24 cellular contexts compared by ENCODE assay signal in genomic region chr1:14254184-14254583, GRCh38.
DNase-seq lines count a peak whose midpoint lies in the region; ATAC-seq and TF ChIP-seq lines count a peak whose summit lies in the region.
"Had no signal": no experiment of that assay in that cellular context is flagged by ENCODE, and none has a peak within 500 bp of the region (broad histone marks: within the 10 kb centered on the region; RNA-seq: fewer than 3 reads in every experiment).

No MANE protein-coding gene starts in this region.

- CTCF ChIA-PET in activated B cell treated with CpG ODN at 0.5 μM for 24 hours (lab: Charles Lee) = no interaction called here

- H3K27ac Mint-ChIP-seq in activated B cell treated with CpG ODN at 0.5 μM for 24 hours = no peak overlapping the region
- H3K27ac Mint-ChIP-seq in memory B cell = no peak overlapping the region
- H3K27ac Mint-ChIP-seq in stimulated activated effector memory CD8-positive, alpha-beta T cell treated with anti-CD3 and anti-CD28 coated beads, Interleukin-12 subunit alpha, Interleukin-12 subunit beta, amount 100 ng/mL, for 72 hours = no peak overlapping the region
- no peak overlapping the region for H3K27ac Mint-ChIP-seq in CD14-positive monocyte
- H3K27ac Mint-ChIP-seq: activated CD8-positive, alpha-beta T cell treated with anti-CD3 and anti-CD28 coated beads, Interleukin-2, amount 10 ng/mL, durations not matched to agents 7 days and 5 days; activated T-cell treated with anti-CD3 and anti-CD28 coated beads, Interleukin-2, amount 50 U/mL, for 24 hours; CD8-positive, alpha-beta T cell; mesothelial cell of epicardium; natural killer cell treated with Interleukin-12 subunit alpha and Interleukin-12 subunit beta and Interleukin-15 and Interleukin-18, amount 100 ng/mL, for 72 hours had no signal

- DNase-seq in activated B cell treated with CpG ODN at 0.5 μM for 24 hours (no peak), memory B cell (ENCODE audit: low spot score in 2 of 2) (peak in 1 of 2 donors; percentile 22), EL (no peak), CD14-positive monocyte (ENCODE audit: low spot score) (no peak), activated gamma-delta T cell treated with Interleukin-2 at 50 U/mL for 16 hours (no peak)
- DNase-seq in stimulated activated effector memory CD8-positive, alpha-beta T cell treated with anti-CD3 and anti-CD28 coated beads, Interleukin-12 subunit alpha, Interleukin-12 subunit beta, amount 100 ng/mL, for 72 hours (ENCODE audit: low spot score in 2 of 2) = no peak
- DNase-seq: activated CD4-positive, CD25-positive, alpha-beta regulatory T cell treated with anti-CD3 and anti-CD28 coated beads, Interleukin-2, amount 50 U/mL, for 72 hours; activated CD8-positive, alpha-beta T cell treated with anti-CD3 and anti-CD28 coated beads, Interleukin-2, amount 10 ng/mL, durations not matched to agents 7 days and 5 days; activated naive CD4-positive, alpha-beta T cell treated with anti-CD3 and anti-CD28 coated beads, Interleukin-2, amount 50 U/mL, for 16 hours; activated T-cell treated with anti-CD3 and anti-CD28 coated beads, Interleukin-2, amount 50 U/mL, for 24 hours; CD8-positive, alpha-beta T cell; cerebellar nuclear complex; effector memory CD4-positive, alpha-beta T cell; NCI-H1092 treated with DMSO at 0.1 percent for 48 hours; NCI-H69; stimulated activated naive CD4-positive, alpha-beta T cell had no signal

- ATAC-seq in HG02678 (IDR thresholded peaks at IDR 0.05; ENCODE audit: unreplicated experiment) (peak; percentile 61), activated B cell treated with CpG ODN at 0.5 μM for 24 hours (ENCODE audit: low read depth) (peak; percentile 79), memory B cell (ENCODE audit: low read depth) (peak; percentile 87)
- ATAC-seq in stimulated activated effector memory CD8-positive, alpha-beta T cell treated with anti-CD3 and anti-CD28 coated beads, Interleukin-12 subunit alpha, Interleukin-12 subunit beta, amount 100 ng/mL, for 72 hours = no peak
- ATAC-seq: activated CD8-positive, alpha-beta T cell treated with anti-CD3 and anti-CD28 coated beads, Interleukin-2, amount 10 ng/mL, durations not matched to agents 7 days and 5 days; CD8-positive, alpha-beta T cell; K562; left lobe of liver; natural killer cell treated with Interleukin-12 subunit alpha and Interleukin-12 subunit beta and Interleukin-15 and Interleukin-18, amount 100 ng/mL, for 72 hours had no signal

- peaks cover 39% of the 10 kb centered on the region for H3K4me1 ChIP-seq in BLaER1

- intact Hi-C loops in activated B cell treated with CpG ODN at 0.5 μM for 24 hours (cut with micrococcal nuclease) (no loop called here), CD14-positive monocyte (cut with micrococcal nuclease) (no loop called here)

- no peaks in the 10 kb centered on the region for H3K36me3 ChIP-seq in BLaER1
- H3K36me3 ChIP-seq: esophagus muscularis mucosa, tibial nerve had no signal

- no peak for TF ChIP-seq CTCF in activated B cell treated with CpG ODN at 0.5 μM for 24 hours (IDR thresholded peaks at IDR 0.05)
- no peak for TF ChIP-seq CTCF in CD14-positive monocyte (IDR thresholded peaks at IDR 0.05)

- peaks cover 6% of the 10 kb centered on the region for H3K27me3 Mint-ChIP-seq in activated B cell treated with CpG ODN at 0.5 μM for 24 hours
- H3K27me3 Mint-ChIP-seq in memory B cell = peaks cover 7% of the 10 kb centered on the region
- peaks cover 0 to 3% (median 2%) of the 10 kb centered on the region in 3 donors for H3K27me3 Mint-ChIP-seq in CD14-positive monocyte (ENCODE audit: low read depth in 3 of 3)
- H3K27me3 Mint-ChIP-seq: activated T-cell treated with anti-CD3 and anti-CD28 coated beads, Interleukin-2, amount 50 U/mL, for 24 hours had no signal

- no peak overlapping the region for H3K27ac ChIP-seq in BLaER1
- H3K27ac ChIP-seq: tibial nerve had no signal

- H3K4me1 Mint-ChIP-seq in activated B cell treated with CpG ODN at 0.5 μM for 24 hours (peaks cover 24% of the 10 kb centered on the region), memory B cell (peaks cover 2% of the 10 kb centered on the region), CD14-positive monocyte (no peaks in the 10 kb centered on the region)
- no peaks in the 10 kb centered on the region for H3K4me1 Mint-ChIP-seq in stimulated activated effector memory CD8-positive, alpha-beta T cell treated with anti-CD3 and anti-CD28 coated beads, Interleukin-12 subunit alpha, Interleukin-12 subunit beta, amount 100 ng/mL, for 72 hours
- H3K4me1 Mint-ChIP-seq: mesothelial cell of epicardium had no signal

- peak overlapping the region; percentile 54 for H3K4me2 ChIP-seq in BLaER1

- H3K9me3 Mint-ChIP-seq in activated B cell treated with CpG ODN at 0.5 μM for 24 hours (no peaks in the 10 kb centered on the region), memory B cell (peaks cover 2% of the 10 kb centered on the region), CD14-positive monocyte (peaks cover 0 to 2% (median 0%) of the 10 kb centered on the region in 7 donors)
- H3K9me3 Mint-ChIP-seq in stimulated activated effector memory CD8-positive, alpha-beta T cell treated with anti-CD3 and anti-CD28 coated beads, Interleukin-12 subunit alpha, Interleukin-12 subunit beta, amount 100 ng/mL, for 72 hours = peaks cover 4% of the 10 kb centered on the region
- H3K9me3 Mint-ChIP-seq: CD8-positive, alpha-beta T cell; mesothelial cell of epicardium; natural killer cell treated with Interleukin-12 subunit alpha and Interleukin-12 subunit beta and Interleukin-15 and Interleukin-18, amount 100 ng/mL, for 72 hours had no signal

- H3K9me3 ChIP-seq in BLaER1 = peaks cover 7% of the 10 kb centered on the region; the same call in 1 of the 2 replicates
- H3K9me3 ChIP-seq: esophagus muscularis mucosa had no signal

- H3K9ac ChIP-seq in BLaER1 = no peak overlapping the region

- no peaks in the 10 kb centered on the region for H4K20me1 ChIP-seq in BLaER1

- POLR2A ChIA-PET in activated B cell treated with CpG ODN at 0.5 μM for 24 hours (lab: Charles Lee) = no interaction called here

- no peak overlapping the region for H3K4me3 ChIP-seq in BLaER1
- H3K4me3 ChIP-seq: esophagus muscularis mucosa, K562, tibial nerve had no signal

- H3K36me3 Mint-ChIP-seq in activated B cell treated with CpG ODN at 0.5 μM for 24 hours (ENCODE audit: low read depth) = no peaks in the 10 kb centered on the region
- H3K36me3 Mint-ChIP-seq in memory B cell = no peaks in the 10 kb centered on the region
- no peaks in the 10 kb centered on the region for H3K36me3 Mint-ChIP-seq in stimulated activated effector memory CD8-positive, alpha-beta T cell treated with anti-CD3 and anti-CD28 coated beads, Interleukin-12 subunit alpha, Interleukin-12 subunit beta, amount 100 ng/mL, for 72 hours
- no peaks in the 10 kb centered on the region for H3K36me3 Mint-ChIP-seq in CD14-positive monocyte
- H3K36me3 Mint-ChIP-seq: CD8-positive, alpha-beta T cell; mesothelial cell of epicardium; natural killer cell treated with Interleukin-12 subunit alpha and Interleukin-12 subunit beta and Interleukin-15 and Interleukin-18, amount 100 ng/mL, for 72 hours had no signal

- H3K4me3 Mint-ChIP-seq in activated B cell treated with CpG ODN at 0.5 μM for 24 hours (no peak overlapping the region), memory B cell (no peak overlapping the region), CD14-positive monocyte (no peak overlapping the region)
- H3K4me3 Mint-ChIP-seq in stimulated activated effector memory CD8-positive, alpha-beta T cell treated with anti-CD3 and anti-CD28 coated beads, Interleukin-12 subunit alpha, Interleukin-12 subunit beta, amount 100 ng/mL, for 72 hours = no peak overlapping the region
- H3K4me3 Mint-ChIP-seq: activated CD8-positive, alpha-beta T cell treated with anti-CD3 and anti-CD28 coated beads, Interleukin-2, amount 10 ng/mL, durations not matched to agents 7 days and 5 days; activated T-cell treated with anti-CD3 and anti-CD28 coated beads, Interleukin-2, amount 50 U/mL, for 24 hours; CD8-positive, alpha-beta T cell; mesothelial cell of epicardium; natural killer cell treated with Interleukin-12 subunit alpha and Interleukin-12 subunit beta and Interleukin-15 and Interleukin-18, amount 100 ng/mL, for 72 hours had no signal

- H3K27me3 ChIP-seq in BLaER1 = no peaks in the 10 kb centered on the region
- H3K27me3 ChIP-seq: esophagus muscularis mucosa, tibial nerve had no signal
